In genomic region chr2:120253021-120253882, GRCh38 we compare ENCODE assay signal across 1 cellular context.
TF ChIP-seq lines count a peak whose summit lies in the region.

No MANE protein-coding gene starts in this region.

TF ChIP-seq in IMR-90, 13 proteins besides CTCF, POLR2A, EP300 and RAD21 (continued from another document):
- TF ChIP-seq MAFK (IDR thresholded peaks at IDR 0.05; ENCODE audit: low read depth, low read length) = no peak
- TF ChIP-seq NFE2L2 (IDR thresholded peaks at IDR 0.05; ENCODE audit: low read depth, low read length) = no peak
- no peak for TF ChIP-seq RCOR1 (IDR thresholded peaks at IDR 0.05; ENCODE audit: insufficient replicate concordance, low read length)
- peak; percentile 51; the same call in 1 of the 2 replicates for TF ChIP-seq MXI1 (IDR thresholded peaks at IDR 0.05; ENCODE audit: borderline replicate concordance, low read depth, low read length)
- TF ChIP-seq MAZ (IDR thresholded peaks at IDR 0.05; ENCODE audit: borderline replicate concordance, low read depth, low read length) = no peak; the same call in 1 of the 2 replicates
- TF ChIP-seq BHLHE40 (IDR thresholded peaks at IDR 0.05; ENCODE audit: low read depth, low read length) = peak; percentile 2; the same call in 1 of the 2 replicates
- peak; percentile 79 for TF ChIP-seq CHD1 (IDR thresholded peaks at IDR 0.05; ENCODE audit: low read depth, low read length)
- no peak for TF ChIP-seq RFX5 (IDR thresholded peaks at IDR 0.05; ENCODE audit: low read depth, low read length)
- peak; percentile 52 for TF ChIP-seq SMC3 (IDR thresholded peaks at IDR 0.05; ENCODE audit: low read depth, low read length)
- no peak for TF ChIP-seq ELK1 (IDR thresholded peaks at IDR 0.05; ENCODE audit: borderline replicate concordance, low read depth, low read length)
